ENCODE assay signal across 1 cellular context in the genomic region with DNA sequence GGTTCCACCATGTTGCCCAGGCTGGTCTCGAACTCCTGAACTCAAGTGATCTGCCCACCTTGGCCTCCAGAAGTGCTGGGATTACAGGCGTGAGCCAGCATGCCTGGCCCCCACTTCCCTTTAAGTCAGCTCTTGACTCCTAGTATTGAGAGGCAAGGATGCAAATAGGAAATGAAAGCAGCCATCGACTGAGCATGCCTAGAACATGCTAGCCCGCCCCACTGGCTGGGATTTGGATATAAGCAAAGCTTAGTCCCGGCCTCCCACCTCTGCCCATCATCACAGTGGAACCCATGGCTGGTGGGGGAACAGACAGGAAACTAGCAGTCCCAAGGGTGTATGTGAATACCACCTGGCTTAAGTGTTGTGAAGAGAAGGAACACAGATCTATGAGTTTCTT.
TF ChIP-seq lines count a peak whose summit lies in the region.

No MANE protein-coding gene starts in this region.

TF ChIP-seq in GM12878, 131 proteins besides CTCF, POLR2A, EP300 and RAD21:
- TF ChIP-seq, protein P1, sequence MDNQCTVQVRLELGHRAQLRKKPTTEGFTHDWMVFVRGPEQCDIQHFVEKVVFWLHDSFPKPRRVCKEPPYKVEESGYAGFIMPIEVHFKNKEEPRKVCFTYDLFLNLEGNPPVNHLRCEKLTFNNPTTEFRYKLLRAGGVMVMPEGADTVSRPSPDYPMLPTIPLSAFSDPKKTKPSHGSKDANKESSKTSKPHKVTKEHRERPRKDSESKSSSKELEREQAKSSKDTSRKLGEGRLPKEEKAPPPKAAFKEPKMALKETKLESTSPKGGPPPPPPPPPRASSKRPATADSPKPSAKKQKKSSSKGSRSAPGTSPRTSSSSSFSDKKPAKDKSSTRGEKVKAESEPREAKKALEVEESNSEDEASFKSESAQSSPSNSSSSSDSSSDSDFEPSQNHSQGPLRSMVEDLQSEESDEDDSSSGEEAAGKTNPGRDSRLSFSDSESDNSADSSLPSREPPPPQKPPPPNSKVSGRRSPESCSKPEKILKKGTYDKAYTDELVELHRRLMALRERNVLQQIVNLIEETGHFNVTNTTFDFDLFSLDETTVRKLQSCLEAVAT (IDR thresholded peaks at IDR 0.05): peak; percentile 50; the same call in 1 of the 2 replicates
- no peak for TF ChIP-seq RFX5 (IDR thresholded peaks at IDR 0.05; ENCODE audit: low read depth, low read length)
